In genomic region chr4:107826427-107826980, GRCh38 we compare ENCODE assay signal across 10 cellular contexts. TPM values are rescaled to one million over a fixed set of nuclear protein-coding genes. Genes with fewer than 3 reads are reported as not detected.
A peak's percentile ranks its signal among the peaks of the same experiment; 100 is the strongest.
DNase-seq lines count a peak whose midpoint lies in the region; ATAC-seq, FAIRE-seq and TF ChIP-seq lines count a peak whose summit lies in the region.
"Had no signal": no experiment of that assay in that cellular context is flagged by ENCODE, and none has a peak within 500 bp of the region (broad histone marks: within the 10 kb centered on the region; RNA-seq: fewer than 3 reads in every experiment).

No MANE protein-coding gene starts in this region.

- no peak for ATAC-seq in PC-3
- peak; percentile 20 to 47 (median 38) for ATAC-seq in pancreas
- ATAC-seq in GM21423 (IDR thresholded peaks at IDR 0.05; ENCODE audit: unreplicated experiment), result no peak
- ATAC-seq: activated T-cell treated with anti-CD3 and anti-CD28 coated beads, Interleukin-2, amount 50 U/mL, for 72 hours had no signal

- peaks cover 72% of the 10 kb centered on the region for H3K4me1 Mint-ChIP-seq in CD14-positive monocyte

- H2AFZ ChIP-seq in PC-3 (ENCODE audit: low read length), result no peak overlapping the region

- H3K79me2 ChIP-seq in PC-3 (ENCODE audit: low read length), result peaks cover 57% of the 10 kb centered on the region

- H3K9me3 Mint-ChIP-seq in CD14-positive monocyte, result no peaks in the 10 kb centered on the region
- H3K9me3 Mint-ChIP-seq: activated T-cell treated with anti-CD3 and anti-CD28 coated beads, Interleukin-2, amount 50 U/mL, for 72 hours had no signal

- DNase-seq in CD14-positive monocyte (ENCODE audit: low spot score) (no peak), PC-3 (peak; percentile 21), fibroblast of pulmonary artery (ENCODE audit: low read depth) (no peak), pancreas (no peak), NCI-H2196 treated with DMSO at 0.1 percent for 48 hours (lab: John Stamatoyannopoulos, UW; ENCODE audit: unreplicated experiment) (no peak), erythroblast (lab: John Stamatoyannopoulos, UW) (no peak), SJCRH30 (no peak)
- DNase-seq: activated T-cell treated with anti-CD3 and anti-CD28 coated beads, Interleukin-2, amount 50 U/mL, for 72 hours had no signal

- TF ChIP-seq CTCF in CD14-positive monocyte (IDR thresholded peaks at IDR 0.05) (no peak), PC-3 (conservative IDR thresholded peaks at IDR 0.05; ENCODE audit: low read depth, low read length) (no peak), fibroblast of pulmonary artery (IDR thresholded peaks at IDR 0.05; ENCODE audit: low read length, missing control alignments) (no peak), pancreas (IDR thresholded peaks at IDR 0.05) (no peak)

- no peaks in the 10 kb centered on the region for H3K27me3 ChIP-seq in PC-3 (ENCODE audit: low read length)
- no peaks in the 10 kb centered on the region for H3K27me3 ChIP-seq in pancreas
- no peaks in the 10 kb centered on the region for H3K27me3 ChIP-seq in SJCRH30

- H3K36me3 Mint-ChIP-seq in CD14-positive monocyte, result peaks cover 12% of the 10 kb centered on the region in 2 donors

- H3K27ac ChIP-seq in PC-3 (ENCODE audit: low read length) (no peak overlapping the region), pancreas (peak overlapping the region; percentile 93 to 98 (median 98)), SJCRH30 (no peak overlapping the region)
- H3K27ac ChIP-seq: HL-60 had no signal

- intact Hi-C loops in CD14-positive monocyte (cut with micrococcal nuclease) (loop anchor here (10.0 kb wide), 4 partner anchors 48 to 158 kb away; partner anchors contain the start of gene HADH (in 1 of the 2)), PC-3 (cut with micrococcal nuclease) (loop anchor here (2.0 kb wide), 1 partner anchor 26 kb away; no protein-coding TSS in a partner anchor), pancreas (cut with DNase I) (no loop called here)

- peaks cover 0 to 4% (median 0%) of the 10 kb centered on the region in 3 donors for H3K27me3 Mint-ChIP-seq in CD14-positive monocyte (ENCODE audit: low read depth in 3 of 3)

- CTCF ChIA-PET in PC-3 (lab: Charles Lee), result no interaction called here

- peak; percentile 37 for FAIRE-seq in pancreas (lab: Jason Lieb, UNC)

- H3K9me3 ChIP-seq in PC-3 (ENCODE audit: low read length) (no peaks in the 10 kb centered on the region), pancreas (no peaks in the 10 kb centered on the region), SJCRH30 (replicated peaks) (no peaks in the 10 kb centered on the region)

- H3K27ac Mint-ChIP-seq in CD14-positive monocyte, result peak overlapping the region; percentile 16 to 99 (median 74)
- H3K27ac Mint-ChIP-seq: activated T-cell treated with anti-CD3 and anti-CD28 coated beads, Interleukin-2, amount 50 U/mL, for 72 hours had no signal

- H3K4me1 ChIP-seq in PC-3 (ENCODE audit: insufficient read depth, low read length) (peaks cover 21% of the 10 kb centered on the region), pancreas (peaks cover 6 to 11% (median 8%) of the 10 kb centered on the region in 3 donors), SJCRH30 (no peaks in the 10 kb centered on the region)

- no peaks in the 10 kb centered on the region for H3K9me2 ChIP-seq in PC-3 (replicated peaks; ENCODE audit: low read length)

- POLR2A ChIA-PET in PC-3 (lab: Charles Lee; ENCODE audit: unreplicated experiment), result interaction anchor here (0.6 to 1.2 kb wide), 3 partner anchors 8 to 28 kb away, joined by 3 to 14 read pairs (median 3); no protein-coding TSS in a partner anchor

- peak overlapping the region in 1 of 2 donors; percentile 100 for H3K4me3 Mint-ChIP-seq in CD14-positive monocyte

- H3K4me3 ChIP-seq in PC-3 (ENCODE audit: low read length) (peak overlapping the region; percentile 78), fibroblast of pulmonary artery (replicated peaks; ENCODE audit: low read depth, low read length) (peak overlapping the region; percentile 91), pancreas (peak overlapping the region; percentile 56 to 74 (median 66)), SJCRH30 (no peak overlapping the region)

- H3K4me2 ChIP-seq in PC-3 (ENCODE audit: low read length), result peak overlapping the region; percentile 96

- H3K36me3 ChIP-seq in PC-3 (ENCODE audit: low read depth, low read length) (0 out of 2 replicates have a peak, but pooled peaks cover 3% of the 10 kb centered on the region), pancreas (no peaks in the 10 kb centered on the region), SJCRH30 (no peaks in the 10 kb centered on the region)

- no peaks in the 10 kb centered on the region for H3F3A ChIP-seq in PC-3 (ENCODE audit: low read length, unreplicated experiment)

- TF ChIP-seq POLR2A in erythroblast (IDR thresholded peaks at IDR 0.05; ENCODE audit: low read length), result no peak

- 10 to 13% methylated on average over 5 of the region's 5 CpGs for WGBS in pancreas, 2 donors

- peaks cover 7% of the 10 kb centered on the region; the same call in 1 of the 2 replicates for H4K20me1 ChIP-seq in PC-3 (ENCODE audit: low read length)

- H3K9ac ChIP-seq in PC-3 (ENCODE audit: low read length), result peak overlapping the region; percentile 77; the same call in 1 of the 2 replicates

- no TSS peak for BruUV-seq in PC-3 (replicated peaks; lab: Mats Ljungman, UMichigan)

RNA-seq across cellular contexts. Expression of gene SGMS2, which starts 1.8 kb away (rescaled TPM):
- polyA plus RNA-seq in CD14-positive monocyte (10 to 100 TPM; 20.8 to 32.7 TPM), pancreas (1 to 10 TPM; 1.6 to 5.9 TPM)
- total RNA-seq in PC-3 (2014; rRNA removed) (58.7 and 64.5 TPM in 2 replicates), pancreas (10 to 100 TPM; 11.0 to 25.4 (median 14.9) TPM)
- 4.1 and 4.4 TPM in 2 replicates for total RNA-seq in SJCRH30 (2014; rRNA removed; shearing (Covaris generic))

Comparison
In these comparisons a context has a peak if more than half of its experiments do, and no peak if none do; other contexts are left out.
1. ATAC-seq: peak in pancreas (4 of 4); none in PC-3 (single experiment) and GM21423 (single experiment).
2. H3K27ac ChIP-seq: peak in pancreas (4 of 4); none in PC-3 (single experiment) and SJCRH30 (single experiment).
3. intact Hi-C loops: an anchor here in CD14-positive monocyte (10.0 kb wide) and PC-3 (2.0 kb wide); none called in pancreas.